ENCODE assay signal across 18 cellular contexts in the genomic region with DNA sequence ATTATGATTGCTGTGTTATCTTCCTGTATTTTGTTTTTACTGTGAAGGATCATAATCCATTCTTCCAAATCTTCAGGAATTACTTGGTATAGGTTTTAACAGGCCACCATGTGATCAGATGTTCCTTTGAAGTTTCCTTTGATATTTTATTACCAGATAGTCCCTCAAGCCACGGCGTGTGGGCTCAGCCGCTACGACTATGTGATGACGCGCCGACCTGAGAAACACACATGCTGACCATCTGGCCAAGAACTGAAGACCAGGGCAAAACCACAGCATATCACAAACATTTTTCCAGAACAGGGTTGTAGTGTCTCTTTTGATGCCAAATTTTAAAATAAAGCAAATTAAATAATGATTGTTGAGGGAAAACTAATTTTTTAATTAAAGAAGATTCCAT. TPM values are rescaled to one million over a fixed set of nuclear protein-coding genes. Genes with fewer than 3 reads are reported as not detected.
DNase-seq lines count a peak whose midpoint lies in the region; ATAC-seq and TF ChIP-seq lines count a peak whose summit lies in the region.
"Had no signal": no experiment of that assay in that cellular context is flagged by ENCODE, and none has a peak within 500 bp of the region (broad histone marks: within the 10 kb centered on the region; RNA-seq: fewer than 3 reads in every experiment).

No MANE protein-coding gene starts in this region.

- in situ Hi-C loops in G401 (cut with HindIII; ENCODE audit: low sequenced_read_pairs): no loop called here

- DNase-seq in G401 (ENCODE audit: low spot score): peak; percentile 45
- peak; percentile 56 to 80 for DNase-seq in fibroblast of lung (ENCODE audit: low read depth in 2 of 2)
- no peak for DNase-seq in mesothelial cell of epicardium (ENCODE audit: low spot score in 2 of 2, unreplicated experiment in 2 of 2)
- no peak for DNase-seq in lower lobe of right lung
- DNase-seq in ecto neural progenitor cell (ENCODE audit: low spot score): no peak
- no peak for DNase-seq in cerebellar cortex (ENCODE audit: low spot score)
- DNase-seq: H9, Kasumi-1, NCI-H1417, NCI-H2029, NCI-H2171 treated with DMSO at 0.1 percent for 48 hours, NCI-H82, Peyer's patch, SIG-M5 had no signal

- H3K27ac ChIP-seq in fibroblast of lung (ENCODE audit: insufficient read depth, low read length) (no peak overlapping the region), lower lobe of right lung (no peak overlapping the region)
- H3K27ac ChIP-seq: BLaER1 treated with 17β-estradiol and CSF1 and Interleukin-3, amounts not matched to agents 10 nM and 100 nM had no signal

- peaks cover 7% of the 10 kb centered on the region for H3K79me2 ChIP-seq in fibroblast of lung (ENCODE audit: control insufficient read depth, insufficient read depth, low read length)

- no peaks in the 10 kb centered on the region for H3K36me3 ChIP-seq in fibroblast of lung (ENCODE audit: control insufficient read depth, insufficient read depth, low read length)
- peaks cover 37% of the 10 kb centered on the region for H3K36me3 ChIP-seq in lower lobe of right lung

- no peaks in the 10 kb centered on the region for H4K20me1 ChIP-seq in fibroblast of lung (ENCODE audit: control insufficient read depth, extremely low read depth, insufficient read depth, low read length)

- peaks cover 15% of the 10 kb centered on the region for H3K9me3 Mint-ChIP-seq in mesothelial cell of epicardium

- no peak overlapping the region for H2AFZ ChIP-seq in fibroblast of lung (ENCODE audit: low read length)

- no peak overlapping the region for H3K4me3 ChIP-seq in fibroblast of lung (replicated peaks in 1 of 4; ENCODE audit: control extremely low read depth in 1 of 4, insufficient read depth in 1 of 4, low read depth in 3 of 4, low read length in 4 of 4)
- H3K4me3 ChIP-seq in lower lobe of right lung: no peak overlapping the region
- H3K4me3 ChIP-seq: BLaER1 treated with 17β-estradiol and CSF1 and Interleukin-3, amounts not matched to agents 10 nM and 100 nM; GM12878; Peyer's patch had no signal

- H3K27me3 ChIP-seq in fibroblast of lung (ENCODE audit: control insufficient read depth, insufficient read depth, low read length) (no peaks in the 10 kb centered on the region), lower lobe of right lung (ENCODE audit: low read depth) (no peaks in the 10 kb centered on the region)
- H3K27me3 ChIP-seq: BLaER1 treated with 17β-estradiol and CSF1 and Interleukin-3, amounts not matched to agents 10 nM and 100 nM; Peyer's patch had no signal

- no peak overlapping the region for H3K4me3 Mint-ChIP-seq in mesothelial cell of epicardium
- H3K4me3 Mint-ChIP-seq: H9 had no signal

- H3K4me1 ChIP-seq in fibroblast of lung (ENCODE audit: control insufficient read depth, extremely low read depth, insufficient read depth, low read length) (peaks cover 11% of the 10 kb centered on the region), lower lobe of right lung (no peaks in the 10 kb centered on the region)
- H3K4me1 ChIP-seq: Peyer's patch had no signal

- peaks cover 58% of the 10 kb centered on the region for H3K36me3 Mint-ChIP-seq in mesothelial cell of epicardium

- no peaks in the 10 kb centered on the region for H3K27me3 Mint-ChIP-seq in mesothelial cell of epicardium (ENCODE audit: low read depth)

- no peak overlapping the region for H3K9ac ChIP-seq in fibroblast of lung (ENCODE audit: insufficient read depth, low read length)
- H3K9ac ChIP-seq: BLaER1 treated with 17β-estradiol and CSF1 and Interleukin-3, amounts not matched to agents 10 nM and 100 nM had no signal

- peaks cover 12% of the 10 kb centered on the region for H3K4me1 Mint-ChIP-seq in mesothelial cell of epicardium

- TF ChIP-seq CTCF in fibroblast of lung (conservative IDR thresholded peaks at IDR 0.05 in 1 of 2, IDR thresholded peaks at IDR 0.05 in 1 of 2; ENCODE audit: low read depth in 1 of 2, low read length in 2 of 2): no peak
- no peak for TF ChIP-seq CTCF in mesothelial cell of epicardium (IDR thresholded peaks at IDR 0.05; ENCODE audit: unreplicated experiment)
- TF ChIP-seq CTCF in lower lobe of right lung (IDR thresholded peaks at IDR 0.05): no peak

- H3K4me2 ChIP-seq in fibroblast of lung (ENCODE audit: extremely low read depth, insufficient read depth, low read length): no peak overlapping the region
- H3K4me2 ChIP-seq: BLaER1 treated with 17β-estradiol and CSF1 and Interleukin-3, amounts not matched to agents 10 nM and 100 nM had no signal

- no peaks in the 10 kb centered on the region for H3K9me3 ChIP-seq in fibroblast of lung (ENCODE audit: control insufficient read depth, insufficient read depth, low read depth, low read length)
- no peaks in the 10 kb centered on the region for H3K9me3 ChIP-seq in lower lobe of right lung
- H3K9me3 ChIP-seq: Peyer's patch had no signal

- intact Hi-C loops in lower lobe of right lung (cut with DNase I): no loop called here

- peak overlapping the region; percentile 42 for H3K27ac Mint-ChIP-seq in mesothelial cell of epicardium

- ATAC-seq in SK-N-SH treated with all-trans-retinoic acid at 6 μM for 48 hours (no peak), lower lobe of right lung (no peak), HG02623 (IDR thresholded peaks at IDR 0.05; ENCODE audit: unreplicated experiment) (no peak)
- ATAC-seq: GM12878 had no signal

TF ChIP-seq in SK-N-SH treated with all-trans-retinoic acid at 6 μM for 48 hours, 23 proteins besides CTCF, POLR2A, EP300 and RAD21:
- TF ChIP-seq TCF4 (CRISPR knock-in tag; IDR thresholded peaks at IDR 0.05; ENCODE audit: borderline replicate concordance) (0 out of 2 replicates have a peak, but pooled peaks have one; percentile 27), ZNF70 (CRISPR knock-in tag; IDR thresholded peaks at IDR 0.05) (no peak), SNAI2 (CRISPR knock-in tag; IDR thresholded peaks at IDR 0.05) (no peak)

RNA-seq across cellular contexts. Expression of a gene that starts 47.3 kb away (rescaled TPM):
- total RNA-seq in G401 (2014; rRNA removed; shearing (Covaris generic)): 10.9 and 12.9 TPM in 2 replicates
- total RNA-seq in fibroblast of lung: 15.4 and 16.3 TPM in 2 replicates
- 6.4 and 8.6 TPM in 2 replicates for polyA plus RNA-seq in fibroblast of lung
- polyA plus RNA-seq in fibroblast of lung (2012): 12.6 and 13.5 TPM in 2 replicates
- polyA minus RNA-seq in fibroblast of lung (ENCODE audit: low replicate concordance): 19.5 and 24.6 TPM in 2 replicates
- total RNA-seq in mesothelial cell of epicardium: 35.6 to 37.3 TPM (median 36.7 TPM) in 3 replicates
- total RNA-seq in lower lobe of right lung: 23.9 TPM

RNA-seq across cellular contexts. Expression of a gene that starts 53.4 kb away (rescaled TPM):
- 26.7 and 40.8 TPM in 2 replicates for total RNA-seq in G401 (2014; rRNA removed; shearing (Covaris generic))
- total RNA-seq in fibroblast of lung (28.0 and 41.1 TPM in 2 replicates), mesothelial cell of epicardium (39.6 to 41.6 TPM (median 41.2 TPM) in 3 replicates), lower lobe of right lung (64.5 TPM)
- polyA plus RNA-seq in fibroblast of lung: 50.6 and 67.6 TPM in 2 replicates
- 83.9 and 96.1 TPM in 2 replicates for polyA plus RNA-seq in fibroblast of lung (2012)
- 15.3 and 30.1 TPM in 2 replicates for polyA minus RNA-seq in fibroblast of lung (ENCODE audit: low replicate concordance)

Comparison
In these comparisons a context has a peak if more than half of its experiments do, and no peak if none do; other contexts are left out.
1. DNase-seq: peak in G401 (single experiment) and fibroblast of lung (2 of 2); none in mesothelial cell of epicardium (0 of 2), lower lobe of right lung (single experiment), ecto neural progenitor cell (single experiment) and cerebellar cortex (single experiment).